ENCODE assay signal across 1 cellular context in the genomic region with DNA sequence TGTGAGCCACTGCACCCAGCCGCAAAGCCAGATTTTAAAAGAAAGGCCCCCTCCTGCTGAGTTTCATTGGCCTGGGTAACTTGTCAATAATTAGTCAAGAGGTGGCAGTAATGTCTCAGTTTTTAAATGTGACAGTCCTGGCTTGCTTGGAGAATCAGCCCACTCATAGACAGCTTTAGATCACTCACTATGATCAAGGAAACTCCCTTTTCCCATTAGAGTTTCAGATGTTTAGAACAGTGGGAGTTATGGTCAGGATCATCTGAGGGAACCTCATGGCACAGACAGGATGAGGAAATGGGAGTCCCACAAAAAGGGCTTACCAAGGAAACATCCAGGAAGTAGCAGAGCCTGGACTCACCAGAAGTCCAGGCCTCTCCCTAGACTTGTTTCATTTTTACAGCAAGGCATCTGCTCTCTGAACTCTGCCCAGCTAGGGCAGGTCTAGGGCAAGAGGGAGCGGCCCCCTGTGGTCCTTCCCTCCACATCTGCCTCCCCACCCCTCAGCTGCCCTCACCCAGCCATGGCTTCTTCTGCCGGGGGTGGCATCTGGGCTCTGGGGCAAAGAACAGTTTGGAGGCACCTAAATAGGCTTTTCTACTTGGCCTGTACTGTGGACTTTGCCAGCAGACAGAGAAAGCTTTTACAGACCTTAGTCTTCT.
TF ChIP-seq lines count a peak whose summit lies in the region.

No MANE protein-coding gene starts in this region.

TF ChIP-seq in HepG2, 621 proteins besides CTCF, POLR2A, EP300 and RAD21 (continued from another document and continues in another):
- TF ChIP-seq SKI (IDR thresholded peaks at IDR 0.05; ENCODE audit: partially characterized antibody) = peak; percentile 6
- no peak for TF ChIP-seq ZNF570 (CRISPR knock-in tag; IDR thresholded peaks at IDR 0.05; ENCODE audit: borderline replicate concordance)
- TF ChIP-seq ELF3 (CRISPR knock-in tag; IDR thresholded peaks at IDR 0.05) = peak; percentile 71; the same call in 1 of the 2 replicates
- TF ChIP-seq CAMTA2 (CRISPR knock-in tag; IDR thresholded peaks at IDR 0.05; ENCODE audit: borderline replicate concordance) = no peak
- TF ChIP-seq, protein P1, sequence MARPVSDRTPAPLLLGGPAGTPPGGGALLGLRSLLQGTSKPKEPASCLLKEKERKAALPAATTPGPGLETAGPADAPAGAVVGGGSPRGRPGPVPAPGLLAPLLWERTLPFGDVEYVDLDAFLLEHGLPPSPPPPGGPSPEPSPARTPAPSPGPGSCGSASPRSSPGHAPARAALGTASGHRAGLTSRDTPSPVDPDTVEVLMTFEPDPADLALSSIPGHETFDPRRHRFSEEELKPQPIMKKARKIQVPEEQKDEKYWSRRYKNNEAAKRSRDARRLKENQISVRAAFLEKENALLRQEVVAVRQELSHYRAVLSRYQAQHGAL (CRISPR knock-in tag; IDR thresholded peaks at IDR 0.05; ENCODE audit: not compliant biosample characterization) = no peak
- TF ChIP-seq PHF20 (CRISPR knock-in tag; IDR thresholded peaks at IDR 0.05) = peak; percentile 56; the same call in 1 of the 2 replicates
- TF ChIP-seq ZNF501 (CRISPR knock-in tag; IDR thresholded peaks at IDR 0.05) = 0 out of 2 replicates have a peak, but pooled peaks have one; percentile 31
- no peak for TF ChIP-seq SRF (IDR thresholded peaks at IDR 0.05; ENCODE audit: low read depth, low read length)
- no peak for TF ChIP-seq TSC22D2 (CRISPR knock-in tag; IDR thresholded peaks at IDR 0.05; ENCODE audit: borderline replicate concordance)
- TF ChIP-seq ZSCAN22 (CRISPR knock-in tag; IDR thresholded peaks at IDR 0.05) = no peak
- no peak for TF ChIP-seq KDM1A (CRISPR knock-in tag; IDR thresholded peaks at IDR 0.05)
- no peak for TF ChIP-seq ZNF891 (CRISPR knock-in tag; IDR thresholded peaks at IDR 0.05)
- TF ChIP-seq ZNF615 (CRISPR knock-in tag; IDR thresholded peaks at IDR 0.05; ENCODE audit: borderline replicate concordance) = no peak
- no peak for TF ChIP-seq TAF1 (CRISPR knock-in tag; IDR thresholded peaks at IDR 0.05)
- TF ChIP-seq NR2C2 (CRISPR knock-in tag; IDR thresholded peaks at IDR 0.05; ENCODE audit: borderline replicate concordance) = no peak; the same call in 1 of the 2 replicates
- TF ChIP-seq FLYWCH1 (CRISPR knock-in tag; IDR thresholded peaks at IDR 0.05) = no peak
- no peak for TF ChIP-seq FOSL2 (CRISPR knock-in tag; IDR thresholded peaks at IDR 0.05)
- TF ChIP-seq ZNF768 (CRISPR knock-in tag; IDR thresholded peaks at IDR 0.05) = no peak
- TF ChIP-seq ONECUT2 (CRISPR knock-in tag; IDR thresholded peaks at IDR 0.05) = no peak
- TF ChIP-seq ZSCAN30 (CRISPR knock-in tag; IDR thresholded peaks at IDR 0.05) = no peak
- no peak for TF ChIP-seq ZFAT (CRISPR knock-in tag; conservative IDR thresholded peaks at IDR 0.05)
- no peak for TF ChIP-seq ZNF780A (CRISPR knock-in tag; IDR thresholded peaks at IDR 0.05)
- TF ChIP-seq GABPB1 (CRISPR knock-in tag; IDR thresholded peaks at IDR 0.05) = peak; percentile 15; the same call in 1 of the 2 replicates
- no peak for TF ChIP-seq ZBTB3 (CRISPR knock-in tag; IDR thresholded peaks at IDR 0.05; ENCODE audit: borderline replicate concordance, low read depth)
- TF ChIP-seq KAT8 (CRISPR knock-in tag; IDR thresholded peaks at IDR 0.05) = peak; percentile 31; the same call in 1 of the 2 replicates
- TF ChIP-seq, protein P2, sequence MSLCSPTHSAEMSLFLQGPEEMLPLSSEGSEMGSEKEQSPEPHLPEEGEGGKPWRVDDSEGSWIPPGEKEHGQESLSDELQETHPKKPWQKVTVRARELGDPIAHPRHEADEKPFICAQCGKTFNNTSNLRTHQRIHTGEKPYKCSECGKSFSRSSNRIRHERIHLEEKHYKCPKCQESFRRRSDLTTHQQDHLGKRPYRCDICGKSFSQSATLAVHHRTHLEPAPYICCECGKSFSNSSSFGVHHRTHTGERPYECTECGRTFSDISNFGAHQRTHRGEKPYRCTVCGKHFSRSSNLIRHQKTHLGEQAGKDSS (CRISPR knock-in tag; IDR thresholded peaks at IDR 0.05; ENCODE audit: borderline replicate concordance, low read depth) = peak; percentile 38; the same call in 1 of the 2 replicates
- TF ChIP-seq, protein P3, sequence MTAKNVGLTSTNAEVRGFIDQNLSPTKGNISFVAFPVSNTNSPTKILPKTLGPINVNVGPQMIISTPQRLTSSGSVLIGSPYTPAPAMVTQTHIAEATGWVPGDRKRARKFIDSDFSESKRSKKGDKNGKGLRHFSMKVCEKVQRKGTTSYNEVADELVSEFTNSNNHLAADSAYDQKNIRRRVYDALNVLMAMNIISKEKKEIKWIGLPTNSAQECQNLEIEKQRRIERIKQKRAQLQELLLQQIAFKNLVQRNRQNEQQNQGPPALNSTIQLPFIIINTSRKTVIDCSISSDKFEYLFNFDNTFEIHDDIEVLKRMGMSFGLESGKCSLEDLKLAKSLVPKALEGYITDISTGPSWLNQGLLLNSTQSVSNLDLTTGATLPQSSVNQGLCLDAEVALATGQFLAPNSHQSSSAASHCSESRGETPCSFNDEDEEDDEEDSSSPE (CRISPR knock-in tag; IDR thresholded peaks at IDR 0.05) = no peak
- TF ChIP-seq GZF1 (CRISPR knock-in tag; IDR thresholded peaks at IDR 0.05) = no peak
- TF ChIP-seq, protein P4, sequence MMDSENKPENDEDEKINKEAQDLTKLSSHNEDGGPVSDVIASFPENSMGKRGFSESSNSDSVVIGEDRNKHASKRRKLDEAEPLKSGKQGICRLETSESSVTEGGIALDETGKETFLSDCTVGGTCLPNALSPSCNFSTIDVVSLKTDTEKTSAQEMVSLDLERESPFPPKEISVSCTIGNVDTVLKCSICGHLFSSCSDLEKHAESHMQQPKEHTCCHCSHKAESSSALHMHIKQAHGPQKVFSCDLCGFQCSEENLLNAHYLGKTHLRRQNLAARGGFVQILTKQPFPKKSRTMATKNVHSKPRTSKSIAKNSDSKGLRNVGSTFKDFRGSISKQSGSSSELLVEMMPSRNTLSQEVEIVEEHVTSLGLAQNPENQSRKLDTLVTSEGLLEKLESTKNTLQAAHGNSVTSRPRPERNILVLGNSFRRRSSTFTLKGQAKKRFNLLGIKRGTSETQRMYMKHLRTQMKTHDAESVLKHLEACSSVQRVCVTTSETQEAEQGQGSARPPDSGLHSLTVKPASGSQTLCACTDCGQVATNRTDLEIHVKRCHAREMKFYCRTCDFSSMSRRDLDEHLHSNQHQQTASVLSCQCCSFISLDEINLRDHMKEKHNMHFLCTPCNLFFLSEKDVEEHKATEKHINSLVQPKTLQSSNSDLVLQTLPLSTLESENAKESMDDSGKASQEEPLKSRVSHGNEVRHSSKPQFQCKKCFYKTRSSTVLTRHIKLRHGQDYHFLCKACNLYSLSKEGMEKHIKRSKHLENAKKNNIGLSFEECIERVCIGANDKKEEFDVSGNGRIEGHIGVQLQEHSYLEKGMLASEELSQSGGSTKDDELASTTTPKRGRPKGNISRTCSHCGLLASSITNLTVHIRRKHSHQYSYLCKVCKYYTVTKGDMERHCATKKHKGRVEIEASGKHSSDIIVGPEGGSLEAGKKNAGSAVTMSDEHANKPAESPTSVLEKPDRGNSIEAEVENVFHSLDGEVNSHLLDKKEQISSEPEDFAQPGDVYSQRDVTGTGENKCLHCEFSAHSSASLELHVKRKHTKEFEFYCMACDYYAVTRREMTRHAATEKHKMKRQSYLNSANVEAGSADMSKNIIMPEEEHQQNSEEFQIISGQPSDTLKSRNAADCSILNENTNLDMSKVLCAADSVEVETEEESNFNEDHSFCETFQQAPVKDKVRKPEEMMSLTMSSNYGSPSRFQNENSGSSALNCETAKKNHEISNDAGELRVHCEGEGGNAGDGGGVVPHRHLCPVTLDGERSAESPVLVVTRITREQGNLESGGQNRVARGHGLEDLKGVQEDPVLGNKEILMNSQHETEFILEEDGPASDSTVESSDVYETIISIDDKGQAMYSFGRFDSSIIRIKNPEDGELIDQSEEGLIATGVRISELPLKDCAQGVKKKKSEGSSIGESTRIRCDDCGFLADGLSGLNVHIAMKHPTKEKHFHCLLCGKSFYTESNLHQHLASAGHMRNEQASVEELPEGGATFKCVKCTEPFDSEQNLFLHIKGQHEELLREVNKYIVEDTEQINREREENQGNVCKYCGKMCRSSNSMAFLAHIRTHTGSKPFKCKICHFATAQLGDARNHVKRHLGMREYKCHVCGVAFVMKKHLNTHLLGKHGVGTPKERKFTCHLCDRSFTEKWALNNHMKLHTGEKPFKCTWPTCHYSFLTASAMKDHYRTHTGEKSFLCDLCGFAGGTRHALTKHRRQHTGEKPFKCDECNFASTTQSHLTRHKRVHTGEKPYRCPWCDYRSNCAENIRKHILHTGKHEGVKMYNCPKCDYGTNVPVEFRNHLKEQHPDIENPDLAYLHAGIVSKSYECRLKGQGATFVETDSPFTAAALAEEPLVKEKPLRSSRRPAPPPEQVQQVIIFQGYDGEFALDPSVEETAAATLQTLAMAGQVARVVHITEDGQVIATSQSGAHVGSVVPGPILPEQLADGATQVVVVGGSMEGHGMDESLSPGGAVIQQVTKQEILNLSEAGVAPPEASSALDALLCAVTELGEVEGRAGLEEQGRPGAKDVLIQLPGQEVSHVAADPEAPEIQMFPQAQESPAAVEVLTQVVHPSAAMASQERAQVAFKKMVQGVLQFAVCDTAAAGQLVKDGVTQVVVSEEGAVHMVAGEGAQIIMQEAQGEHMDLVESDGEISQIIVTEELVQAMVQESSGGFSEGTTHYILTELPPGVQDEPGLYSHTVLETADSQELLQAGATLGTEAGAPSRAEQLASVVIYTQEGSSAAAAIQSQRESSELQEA (CRISPR knock-in tag; IDR thresholded peaks at IDR 0.05; ENCODE audit: not compliant biosample characterization) = no peak
- TF ChIP-seq, protein P5, sequence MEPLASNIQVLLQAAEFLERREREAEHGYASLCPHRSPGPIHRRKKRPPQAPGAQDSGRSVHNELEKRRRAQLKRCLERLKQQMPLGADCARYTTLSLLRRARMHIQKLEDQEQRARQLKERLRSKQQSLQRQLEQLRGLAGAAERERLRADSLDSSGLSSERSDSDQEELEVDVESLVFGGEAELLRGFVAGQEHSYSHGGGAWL (CRISPR knock-in tag; IDR thresholded peaks at IDR 0.05) = no peak
- TF ChIP-seq, protein P6, sequence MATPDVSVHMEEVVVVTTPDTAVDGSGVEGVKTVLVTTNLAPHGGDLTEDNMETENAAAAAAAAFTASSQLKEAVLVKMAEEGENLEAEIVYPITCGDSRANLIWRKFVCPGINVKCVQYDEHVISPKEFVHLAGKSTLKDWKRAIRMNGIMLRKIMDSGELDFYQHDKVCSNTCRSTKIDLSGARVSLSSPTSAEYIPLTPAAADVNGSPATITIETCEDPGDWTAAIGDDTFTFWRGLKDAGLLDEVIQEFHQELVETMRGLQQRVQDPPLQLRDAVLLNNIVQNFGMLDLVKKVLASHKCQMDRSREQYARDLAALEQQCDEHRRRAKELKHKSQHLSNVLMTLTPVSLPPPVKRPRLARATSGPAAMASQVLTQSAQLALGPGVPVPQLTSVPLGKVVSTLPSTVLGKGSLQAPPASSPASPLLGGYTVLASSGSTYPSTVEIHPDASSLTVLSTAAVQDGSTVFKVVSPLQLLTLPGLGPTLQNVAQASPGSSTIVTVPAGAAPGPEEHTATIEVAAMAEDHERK (CRISPR knock-in tag; IDR thresholded peaks at IDR 0.05; ENCODE audit: low read depth) = no peak
- no peak for TF ChIP-seq FOXP1 (IDR thresholded peaks at IDR 0.05)
- no peak for TF ChIP-seq FOXP1 (CRISPR knock-in tag; IDR thresholded peaks at IDR 0.05)
- TF ChIP-seq ELF4 (CRISPR knock-in tag; IDR thresholded peaks at IDR 0.05; ENCODE audit: borderline replicate concordance) = no peak
- no peak for TF ChIP-seq ZNF562 (CRISPR knock-in tag; IDR thresholded peaks at IDR 0.05; ENCODE audit: borderline replicate concordance)
- 0 out of 2 replicates have a peak, but pooled peaks have one; percentile 23 for TF ChIP-seq TARDBP (CRISPR knock-in tag; IDR thresholded peaks at IDR 0.05)
- TF ChIP-seq JDP2 (CRISPR knock-in tag; IDR thresholded peaks at IDR 0.05; ENCODE audit: borderline replicate concordance) = no peak
- TF ChIP-seq SP4 (CRISPR knock-in tag; IDR thresholded peaks at IDR 0.05) = no peak
- TF ChIP-seq TBX3 (IDR thresholded peaks at IDR 0.05; ENCODE audit: borderline replicate concordance) = no peak
- peak; percentile 26; the same call in 1 of the 2 replicates for TF ChIP-seq TBX2 (CRISPR knock-in tag; IDR thresholded peaks at IDR 0.05; ENCODE audit: borderline replicate concordance)
- no peak for TF ChIP-seq PRPF4 (IDR thresholded peaks at IDR 0.05; ENCODE audit: low read depth, low read length, poor library complexity, severe bottlenecking)
- TF ChIP-seq, protein P7, sequence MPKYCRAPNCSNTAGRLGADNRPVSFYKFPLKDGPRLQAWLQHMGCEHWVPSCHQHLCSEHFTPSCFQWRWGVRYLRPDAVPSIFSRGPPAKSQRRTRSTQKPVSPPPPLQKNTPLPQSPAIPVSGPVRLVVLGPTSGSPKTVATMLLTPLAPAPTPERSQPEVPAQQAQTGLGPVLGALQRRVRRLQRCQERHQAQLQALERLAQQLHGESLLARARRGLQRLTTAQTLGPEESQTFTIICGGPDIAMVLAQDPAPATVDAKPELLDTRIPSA (CRISPR knock-in tag; IDR thresholded peaks at IDR 0.05; ENCODE audit: borderline replicate concordance) = no peak
- peak; percentile 96 for TF ChIP-seq MIXL1 (CRISPR knock-in tag; IDR thresholded peaks at IDR 0.05)
- TF ChIP-seq MAZ (IDR thresholded peaks at IDR 0.05; ENCODE audit: borderline replicate concordance, low read depth, low read length) = no peak
- 0 out of 2 replicates have a peak, but pooled peaks have one; percentile 28 for TF ChIP-seq MAZ (CRISPR knock-in tag; IDR thresholded peaks at IDR 0.05; ENCODE audit: low read depth)
- TF ChIP-seq ASH2L (IDR thresholded peaks at IDR 0.05; ENCODE audit: insufficient read length, low read depth, low read length) = peak; percentile 47
- peak; percentile 71 for TF ChIP-seq PHF21A (CRISPR knock-in tag; IDR thresholded peaks at IDR 0.05)
- TF ChIP-seq, protein P8, sequence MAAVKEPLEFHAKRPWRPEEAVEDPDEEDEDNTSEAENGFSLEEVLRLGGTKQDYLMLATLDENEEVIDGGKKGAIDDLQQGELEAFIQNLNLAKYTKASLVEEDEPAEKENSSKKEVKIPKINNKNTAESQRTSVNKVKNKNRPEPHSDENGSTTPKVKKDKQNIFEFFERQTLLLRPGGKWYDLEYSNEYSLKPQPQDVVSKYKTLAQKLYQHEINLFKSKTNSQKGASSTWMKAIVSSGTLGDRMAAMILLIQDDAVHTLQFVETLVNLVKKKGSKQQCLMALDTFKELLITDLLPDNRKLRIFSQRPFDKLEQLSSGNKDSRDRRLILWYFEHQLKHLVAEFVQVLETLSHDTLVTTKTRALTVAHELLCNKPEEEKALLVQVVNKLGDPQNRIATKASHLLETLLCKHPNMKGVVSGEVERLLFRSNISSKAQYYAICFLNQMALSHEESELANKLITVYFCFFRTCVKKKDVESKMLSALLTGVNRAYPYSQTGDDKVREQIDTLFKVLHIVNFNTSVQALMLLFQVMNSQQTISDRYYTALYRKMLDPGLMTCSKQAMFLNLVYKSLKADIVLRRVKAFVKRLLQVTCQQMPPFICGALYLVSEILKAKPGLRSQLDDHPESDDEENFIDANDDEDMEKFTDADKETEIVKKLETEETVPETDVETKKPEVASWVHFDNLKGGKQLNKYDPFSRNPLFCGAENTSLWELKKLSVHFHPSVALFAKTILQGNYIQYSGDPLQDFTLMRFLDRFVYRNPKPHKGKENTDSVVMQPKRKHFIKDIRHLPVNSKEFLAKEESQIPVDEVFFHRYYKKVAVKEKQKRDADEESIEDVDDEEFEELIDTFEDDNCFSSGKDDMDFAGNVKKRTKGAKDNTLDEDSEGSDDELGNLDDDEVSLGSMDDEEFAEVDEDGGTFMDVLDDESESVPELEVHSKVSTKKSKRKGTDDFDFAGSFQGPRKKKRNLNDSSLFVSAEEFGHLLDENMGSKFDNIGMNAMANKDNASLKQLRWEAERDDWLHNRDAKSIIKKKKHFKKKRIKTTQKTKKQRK (IDR thresholded peaks at IDR 0.05; ENCODE audit: low read length) = no peak
- no peak for TF ChIP-seq ZNF644 (CRISPR knock-in tag; IDR thresholded peaks at IDR 0.05; ENCODE audit: low read depth)
- no peak for TF ChIP-seq SAFB2 (CRISPR knock-in tag; IDR thresholded peaks at IDR 0.05; ENCODE audit: borderline replicate concordance, low read depth)
